Comparison of ENCODE assay signal across 12 cellular contexts in the genomic region with DNA sequence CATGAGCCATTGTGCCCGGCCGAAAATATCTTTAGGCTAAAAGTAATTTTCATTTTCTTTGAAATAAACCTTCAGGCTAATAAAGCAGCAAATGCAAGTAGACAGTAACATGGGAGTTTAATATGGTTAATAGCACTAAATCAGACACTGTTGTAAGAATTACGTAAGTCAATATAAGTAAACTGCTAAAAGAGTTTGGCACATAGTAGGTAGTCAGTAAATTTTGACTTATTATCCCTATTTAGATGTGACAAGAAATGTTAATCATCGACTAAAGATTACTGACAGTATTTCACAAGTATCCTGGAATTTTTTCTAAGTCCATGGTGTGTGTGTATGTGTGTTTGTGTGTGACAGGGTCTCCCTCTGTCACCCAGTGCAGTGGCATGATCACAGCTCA. TPM values are rescaled to one million over a fixed set of nuclear protein-coding genes. Genes with fewer than 3 reads are reported as not detected.
DNase-seq lines count a peak whose midpoint lies in the region; ATAC-seq and TF ChIP-seq lines count a peak whose summit lies in the region.
"Had no signal": no experiment of that assay in that cellular context is flagged by ENCODE, and none has a peak within 500 bp of the region (broad histone marks: within the 10 kb centered on the region; RNA-seq: fewer than 3 reads in every experiment).

No MANE protein-coding gene starts in this region.

- H3K27ac ChIP-seq in DND-41 (ENCODE audit: low read length) (no peak overlapping the region), neuronal stem cell (replicated peaks; ENCODE audit: low read length) (no peak overlapping the region)

- H3K79me2 ChIP-seq in DND-41 (ENCODE audit: insufficient read depth, low read length), result peaks cover 92% of the 10 kb centered on the region

- no peak overlapping the region for H2AFZ ChIP-seq in DND-41 (ENCODE audit: low read depth, low read length)
- no peak overlapping the region for H2AFZ ChIP-seq in neuronal stem cell (ENCODE audit: low read length)

- no peak overlapping the region for H4K8ac ChIP-seq in neuronal stem cell (ENCODE audit: low read depth, low read length)

- no peak for DNase-seq in activated CD4-positive, alpha-beta T cell treated with anti-CD3 and anti-CD28 coated beads, Interleukin-2, amount 10 ng/mL, durations not matched to agents 24 days and 14 days
- no peak for DNase-seq in activated CD4-positive, alpha-beta T cell treated with anti-CD3 and anti-CD28 coated beads for 4 hours
- DNase-seq in DND-41, result no peak
- no peak for DNase-seq in neuronal stem cell (ENCODE audit: low spot score)
- no peak for DNase-seq in effector CD4-positive, alpha-beta T cell
- no peak for DNase-seq in NOMO-1 treated with DMSO at 0.1 percent for 48 hours (lab: John Stamatoyannopoulos, UW; ENCODE audit: unreplicated experiment)
- DNase-seq in stimulated activated CD8-positive, alpha-beta memory T cell treated with anti-CD3 and anti-CD28 coated beads, Interleukin-4, amount 100 ng/mL, for 48 hours, result no peak
- DNase-seq: GOT3, NCI-H1694, NCI-H524 treated with DMSO at 0.1 percent for 48 hours had no signal

- no peaks in the 10 kb centered on the region for H3K9me3 ChIP-seq in DND-41 (ENCODE audit: insufficient read depth, low read length, severe bottlenecking)
- H3K9me3 ChIP-seq in neuronal stem cell (replicated peaks in 1 of 2; ENCODE audit: control insufficient read depth in 2 of 2, insufficient read depth in 1 of 2, low read depth in 1 of 2, low read length in 2 of 2), result peaks cover 0 to 8% of the 10 kb centered on the region in 2 donors

- peaks cover 57% of the 10 kb centered on the region for H3K36me3 Mint-ChIP-seq in activated CD4-positive, alpha-beta T cell treated with anti-CD3 and anti-CD28 coated beads, Interleukin-2, amount 10 ng/mL, durations not matched to agents 24 days and 14 days (ENCODE audit: low read depth)
- peaks cover 11% of the 10 kb centered on the region for H3K36me3 Mint-ChIP-seq in activated naive CD8-positive, alpha-beta T cell

- no peak overlapping the region for H3K18ac ChIP-seq in neuronal stem cell (ENCODE audit: low read length)

- H3K36me3 ChIP-seq in DND-41 (ENCODE audit: insufficient read depth, low read length) (peaks cover 72% of the 10 kb centered on the region), neuronal stem cell (replicated peaks in 1 of 2; ENCODE audit: control insufficient read depth in 2 of 2, insufficient read depth in 2 of 2, low read length in 2 of 2) (peaks cover 4 to 76% of the 10 kb centered on the region in 2 donors)

- intact Hi-C loops in activated CD4-positive, alpha-beta T cell treated with anti-CD3 and anti-CD28 coated beads, Interleukin-2, amount 10 ng/mL, durations not matched to agents 24 days and 14 days (cut with micrococcal nuclease), result no loop called here

- WGBS in neuronal stem cell (ENCODE audit: extremely low coverage in 2 of 2, insufficient read length in 2 of 2, insufficient replicate concordance in 1 of 2), 2 donors, result no CpG with 5 or more reads among the region's 4 CpGs

- H3K4me2 ChIP-seq in DND-41 (ENCODE audit: insufficient read depth, low read length) (peak overlapping the region; percentile 49), neuronal stem cell (ENCODE audit: insufficient read depth, low read length, poor library complexity, severe bottlenecking) (no peak overlapping the region)

- no peak overlapping the region for H2AK5ac ChIP-seq in neuronal stem cell (ENCODE audit: low read depth, low read length)

- H3K27me3 ChIP-seq in DND-41 (ENCODE audit: insufficient read depth, low read length, poor library complexity) (no peaks in the 10 kb centered on the region), neuronal stem cell (ENCODE audit: control insufficient read depth in 3 of 3, insufficient read depth in 3 of 3, low read depth in 1 of 3, low read length in 3 of 3) (no peaks in the 10 kb centered on the region)

- ATAC-seq in DND-41 (ENCODE audit: insufficient read depth, low read depth), result no peak

- H3K9ac ChIP-seq in DND-41 (ENCODE audit: low read depth, low read length), result peak overlapping the region; percentile 17; the same call in 1 of the 2 replicates
- H3K9ac ChIP-seq in neuronal stem cell (ENCODE audit: low read depth, low read length, poor library complexity), result peak overlapping the region; percentile 77

- TF ChIP-seq CTCF in DND-41 (IDR thresholded peaks at IDR 0.05; ENCODE audit: borderline replicate concordance, extremely low read depth, low read length, poor library complexity, severe bottlenecking), result no peak

- H3K14ac ChIP-seq in neuronal stem cell (ENCODE audit: low read length), result no peak overlapping the region

- H3K9me3 Mint-ChIP-seq in activated CD4-positive, alpha-beta T cell treated with anti-CD3 and anti-CD28 coated beads, Interleukin-2, amount 10 ng/mL, durations not matched to agents 24 days and 14 days, result no peaks in the 10 kb centered on the region
- no peaks in the 10 kb centered on the region for H3K9me3 Mint-ChIP-seq in activated naive CD8-positive, alpha-beta T cell (ENCODE audit: low read depth)

- peaks cover 73% of the 10 kb centered on the region for H4K20me1 ChIP-seq in DND-41 (ENCODE audit: insufficient read depth, low read length)

- H3K4me1 ChIP-seq in DND-41 (ENCODE audit: insufficient read depth, low read length) (peaks cover 55% of the 10 kb centered on the region), neuronal stem cell (ENCODE audit: control insufficient read depth in 2 of 2, insufficient read depth in 1 of 2, low read depth in 1 of 2, low read length in 2 of 2) (peaks cover 0 to 1% of the 10 kb centered on the region in 2 donors)

- no peak overlapping the region for H4K91ac ChIP-seq in neuronal stem cell (ENCODE audit: low read depth, low read length, poor library complexity)

- H2BK15ac ChIP-seq in neuronal stem cell (ENCODE audit: low read length), result no peak overlapping the region

- no peaks in the 10 kb centered on the region for H3K27me3 Mint-ChIP-seq in activated CD4-positive, alpha-beta T cell treated with anti-CD3 and anti-CD28 coated beads, Interleukin-2, amount 10 ng/mL, durations not matched to agents 24 days and 14 days
- H3K27me3 Mint-ChIP-seq in activated naive CD8-positive, alpha-beta T cell, result no peaks in the 10 kb centered on the region

- H3K23ac ChIP-seq in neuronal stem cell (ENCODE audit: low read depth, low read length, poor library complexity), result no peak overlapping the region

- peaks cover 39% of the 10 kb centered on the region for H3K4me1 Mint-ChIP-seq in activated CD4-positive, alpha-beta T cell treated with anti-CD3 and anti-CD28 coated beads, Interleukin-2, amount 10 ng/mL, durations not matched to agents 24 days and 14 days
- H3K4me1 Mint-ChIP-seq in activated naive CD8-positive, alpha-beta T cell (ENCODE audit: low read depth), result peaks cover 57% of the 10 kb centered on the region

- H2BK120ac ChIP-seq in neuronal stem cell (ENCODE audit: low read depth, low read length), result no peak overlapping the region

- H2BK5ac ChIP-seq in neuronal stem cell (ENCODE audit: low read length), result no peak overlapping the region

- H3K4ac ChIP-seq in neuronal stem cell (ENCODE audit: low read length), result no peak overlapping the region

- no peak overlapping the region for H3K27ac Mint-ChIP-seq in activated CD4-positive, alpha-beta T cell treated with anti-CD3 and anti-CD28 coated beads, Interleukin-2, amount 10 ng/mL, durations not matched to agents 24 days and 14 days
- peak overlapping the region; percentile 10 for H3K27ac Mint-ChIP-seq in activated naive CD8-positive, alpha-beta T cell

- H3K4me3 Mint-ChIP-seq in activated CD4-positive, alpha-beta T cell treated with anti-CD3 and anti-CD28 coated beads, Interleukin-2, amount 10 ng/mL, durations not matched to agents 24 days and 14 days, result peak overlapping the region; percentile 58
- peak overlapping the region; percentile 68 for H3K4me3 Mint-ChIP-seq in activated naive CD8-positive, alpha-beta T cell

- H3K4me3 ChIP-seq in DND-41 (ENCODE audit: low read depth in 1 of 2, low read length in 2 of 2), result peak overlapping the region in 1 of 2 experiments; percentile 43; a peak in 2 of 4 replicates
- peak overlapping the region in 1 of 2 donors; percentile 41 for H3K4me3 ChIP-seq in neuronal stem cell (ENCODE audit: low read length in 2 of 2)
- H3K4me3 ChIP-seq: lung had no signal

- H3K79me1 ChIP-seq in neuronal stem cell (ENCODE audit: low read depth, low read length), result peaks cover 2% of the 10 kb centered on the region

- no peak overlapping the region for H2BK12ac ChIP-seq in neuronal stem cell (ENCODE audit: low read length)

RNA-seq across cellular contexts. Expression of a gene that starts 3.9 kb away (rescaled TPM):
- 119 and 138 TPM in 2 replicates for total RNA-seq in activated CD4-positive, alpha-beta T cell treated with anti-CD3 and anti-CD28 coated beads, Interleukin-2, amount 10 ng/mL, durations not matched to agents 24 days and 14 days
- 58.3 TPM for polyA plus RNA-seq in neuronal stem cell (2013, experiment 1 of 2)
- 58.7 TPM for polyA plus RNA-seq in neuronal stem cell (2013, experiment 2 of 2)
